ENCODE assay signal across 2 cellular contexts in the genomic region with DNA sequence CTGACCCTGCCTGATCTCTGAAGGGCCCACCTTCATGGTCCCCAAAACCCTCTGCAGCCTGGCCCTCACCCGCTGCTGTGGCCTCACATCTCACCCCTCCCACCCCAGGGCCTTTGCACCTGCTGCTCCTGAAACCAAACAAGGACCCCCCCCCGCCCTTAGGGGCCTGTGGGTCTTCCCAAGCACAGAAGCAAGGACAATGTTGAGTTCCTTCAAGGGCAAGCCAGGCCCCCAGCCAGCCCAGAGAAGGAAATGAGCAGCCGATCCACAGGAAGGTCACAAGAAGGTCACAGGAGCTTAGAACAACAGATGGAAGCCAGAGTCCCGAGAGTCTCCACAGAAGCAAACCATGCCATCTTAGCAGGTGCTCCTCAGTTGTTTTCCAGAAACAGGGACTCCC.
TF ChIP-seq lines count a peak whose summit lies in the region.

No MANE protein-coding gene starts in this region.

TF ChIP-seq in HEK293, 187 proteins besides CTCF, POLR2A, EP300 and RAD21:
- peak; percentile 97 for TF ChIP-seq ZNF623 (tag by site-specific recombination; IDR thresholded peaks at IDR 0.05)
- no peak for TF ChIP-seq ZNF10 (tag by site-specific recombination; IDR thresholded peaks at IDR 0.05)
- no peak for TF ChIP-seq GFI1B (tag by site-specific recombination; IDR thresholded peaks at IDR 0.05)
- no peak for TF ChIP-seq ZSCAN18 (tag by site-specific recombination; IDR thresholded peaks at IDR 0.05)
- TF ChIP-seq ZNF280D (tag by site-specific recombination; IDR thresholded peaks at IDR 0.05): no peak
- no peak for TF ChIP-seq ZNF214 (tag by site-specific recombination; IDR thresholded peaks at IDR 0.05; ENCODE audit: borderline replicate concordance)
- no peak for TF ChIP-seq ZNF549 (tag by site-specific recombination; IDR thresholded peaks at IDR 0.05)
- no peak for TF ChIP-seq ZNF155 (tag by site-specific recombination; IDR thresholded peaks at IDR 0.05)
- TF ChIP-seq ZBTB20 (tag by site-specific recombination; IDR thresholded peaks at IDR 0.05): no peak
- no peak for TF ChIP-seq ZNF571 (tag by site-specific recombination; IDR thresholded peaks at IDR 0.05)
- TF ChIP-seq ZNF16 (tag by site-specific recombination; IDR thresholded peaks at IDR 0.05; ENCODE audit: low read depth): no peak
- TF ChIP-seq ZNF658 (tag by site-specific recombination; IDR thresholded peaks at IDR 0.05): no peak
- TF ChIP-seq SP2 (tag by site-specific recombination; IDR thresholded peaks at IDR 0.05): no peak
- TF ChIP-seq ZNF548 (tag by site-specific recombination; IDR thresholded peaks at IDR 0.05): no peak
- TF ChIP-seq KLF16 (tag by site-specific recombination; IDR thresholded peaks at IDR 0.05): no peak
- TF ChIP-seq, protein P1, sequence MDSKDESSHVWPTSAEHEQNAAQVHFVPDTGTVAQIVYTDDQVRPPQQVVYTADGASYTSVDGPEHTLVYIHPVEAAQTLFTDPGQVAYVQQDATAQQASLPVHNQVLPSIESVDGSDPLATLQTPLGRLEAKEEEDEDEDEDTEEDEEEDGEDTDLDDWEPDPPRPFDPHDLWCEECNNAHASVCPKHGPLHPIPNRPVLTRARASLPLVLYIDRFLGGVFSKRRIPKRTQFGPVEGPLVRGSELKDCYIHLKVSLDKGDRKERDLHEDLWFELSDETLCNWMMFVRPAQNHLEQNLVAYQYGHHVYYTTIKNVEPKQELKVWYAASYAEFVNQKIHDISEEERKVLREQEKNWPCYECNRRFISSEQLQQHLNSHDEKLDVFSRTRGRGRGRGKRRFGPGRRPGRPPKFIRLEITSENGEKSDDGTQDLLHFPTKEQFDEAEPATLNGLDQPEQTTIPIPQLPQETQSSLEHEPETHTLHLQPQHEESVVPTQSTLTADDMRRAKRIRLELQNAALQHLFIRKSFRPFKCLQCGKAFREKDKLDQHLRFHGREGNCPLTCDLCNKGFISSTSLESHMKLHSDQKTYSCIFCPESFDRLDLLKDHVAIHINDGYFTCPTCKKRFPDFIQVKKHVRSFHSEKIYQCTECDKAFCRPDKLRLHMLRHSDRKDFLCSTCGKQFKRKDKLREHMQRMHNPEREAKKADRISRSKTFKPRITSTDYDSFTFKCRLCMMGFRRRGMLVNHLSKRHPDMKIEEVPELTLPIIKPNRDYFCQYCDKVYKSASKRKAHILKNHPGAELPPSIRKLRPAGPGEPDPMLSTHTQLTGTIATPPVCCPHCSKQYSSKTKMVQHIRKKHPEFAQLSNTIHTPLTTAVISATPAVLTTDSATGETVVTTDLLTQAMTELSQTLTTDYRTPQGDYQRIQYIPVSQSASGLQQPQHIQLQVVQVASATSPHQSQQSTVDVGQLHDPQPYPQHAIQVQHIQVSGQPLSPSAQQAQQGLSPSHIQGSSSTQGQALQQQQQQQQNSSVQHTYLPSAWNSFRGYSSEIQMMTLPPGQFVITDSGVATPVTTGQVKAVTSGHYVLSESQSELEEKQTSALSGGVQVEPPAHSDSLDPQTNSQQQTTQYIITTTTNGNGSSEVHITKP (tag by site-specific recombination; IDR thresholded peaks at IDR 0.05): 0 out of 2 replicates have a peak, but pooled peaks have one; percentile 26

TF ChIP-seq in endothelial cell of umbilical vein, 7 proteins besides CTCF, POLR2A, EP300 and RAD21:
- no peak for TF ChIP-seq MAX (IDR thresholded peaks at IDR 0.05; ENCODE audit: insufficient read depth, insufficient read length)
- TF ChIP-seq JUN (IDR thresholded peaks at IDR 0.05; ENCODE audit: borderline replicate concordance, insufficient read depth, insufficient read length, low read depth): no peak
- no peak for TF ChIP-seq MYC (IDR thresholded peaks at IDR 0.05; ENCODE audit: low read depth, low read length)
- no peak for TF ChIP-seq GATA2 (IDR thresholded peaks at IDR 0.05; ENCODE audit: insufficient read depth, insufficient read length, low read depth, low read length)
- TF ChIP-seq EZH2 (IDR thresholded peaks at IDR 0.05; ENCODE audit: borderline replicate concordance, low read depth, low read length, severe bottlenecking): no peak
- no peak for TF ChIP-seq POLR2AphosphoS5 (IDR thresholded peaks at IDR 0.05; ENCODE audit: insufficient read depth, low read depth, low read length)
- no peak for TF ChIP-seq FOS (IDR thresholded peaks at IDR 0.05; ENCODE audit: borderline replicate concordance, insufficient read depth, low read length)
TF ChIP-seq in endothelial cell of umbilical vein: peak in this region for 0.
